ENCODE assay signal across 34 cellular contexts in genomic region chr1:16944038-16944437, GRCh38. TPM values are rescaled to one million over a fixed set of nuclear protein-coding genes. Genes with fewer than 3 reads are reported as not detected.
"Had no signal": no experiment of that assay in that cellular context is flagged by ENCODE, and none has a peak within 500 bp of the region (broad histone marks: within the 10 kb centered on the region; RNA-seq: fewer than 3 reads in every experiment).

No MANE protein-coding gene starts in this region.

- H3K27me3 ChIP-seq: ascending aorta, cardiac muscle cell had no signal

- H3K36me3 ChIP-seq: cardiac muscle cell had no signal

- DNase-seq: activated B cell treated with CpG ODN at 0.5 μM for 24 hours; activated CD4-positive, alpha-beta memory T cell treated with anti-CD3 and anti-CD28 coated beads for 36 hours; activated CD4-positive, alpha-beta T cell treated with anti-CD3 and anti-CD28 coated beads for 4 hours; activated CD4-positive, alpha-beta T cell treated with anti-CD3 and anti-CD28 coated beads, Interleukin-2, amount 10 ng/mL, durations not matched to agents 24 days and 14 days; activated CD4-positive, alpha-beta T cell treated with anti-CD3 and anti-CD28 coated beads, Interleukin-2, amount 50 U/mL, for 1 hour; activated CD4-positive, alpha-beta T cell treated with anti-CD3 and anti-CD28 coated beads, Interleukin-2, amount 50 U/mL, for 4 hours; activated CD4-positive, CD25-positive, alpha-beta regulatory T cell treated with anti-CD3 and anti-CD28 coated beads, Interleukin-2, amount 50 U/mL, for 72 hours; activated CD8-positive, alpha-beta memory T cell treated with anti-CD3 and anti-CD28 coated beads, Interleukin-2, amount 50 U/mL, for 4 hours; activated CD8-positive, alpha-beta T cell treated with anti-CD3 and anti-CD28 coated beads for 36 hours; activated effector memory CD4-positive, alpha-beta T cell treated with Interleukin-2 at 50 U/mL for 16 hours; activated gamma-delta T cell; activated naive CD4-positive, alpha-beta T cell treated with anti-CD3 and anti-CD28 coated beads, Interleukin-2, amount 10 ng/mL, durations not matched to agents 7 days and 5 days; activated naive CD4-positive, alpha-beta T cell treated with Interleukin-2 at 50 U/mL for 16 hours; activated naive CD8-positive, alpha-beta T cell treated with anti-CD3 and anti-CD28 coated beads, Interleukin-2, amount 10 ng/mL, durations not matched to agents 7 days and 5 days; activated naive CD8-positive, alpha-beta T cell treated with anti-CD3 and anti-CD28 coated beads, Interleukin-2, amount 50 U/mL, for 24 hours; activated T-cell treated with anti-CD3 and anti-CD28 coated beads for 4 hours; activated T-cell treated with anti-CD3 and anti-CD28 coated beads, Interleukin-2, amount 50 U/mL, for 1 hour; activated T-cell treated with anti-CD3 and anti-CD28 coated beads, Interleukin-2, amount 50 U/mL, for 4 hours; activated T-cell treated with anti-CD3 and anti-CD28 coated beads, Interleukin-2, amount 50 U/mL, for 72 hours; amygdala; anterior cingulate cortex; caudate nucleus; cerebellar nuclear complex; T-helper 2 cell; T-helper 9 cell had no signal

- H3K4me3 ChIP-seq: ascending aorta, cardiac muscle cell had no signal

- H3K27ac ChIP-seq: cardiac muscle cell, VCaP had no signal

- ATAC-seq: activated CD8-positive, alpha-beta T cell treated with anti-CD3 and anti-CD28 coated beads for 36 hours; activated naive CD8-positive, alpha-beta T cell treated with anti-CD3 and anti-CD28 coated beads, Interleukin-2, amount 50 U/mL, for 24 hours; activated T-cell treated with anti-CD3 and anti-CD28 coated beads, Interleukin-2, amount 50 U/mL, for 4 hours; activated T-cell treated with anti-CD3 and anti-CD28 coated beads, Interleukin-2, amount 50 U/mL, for 72 hours had no signal

- H3K9me3 ChIP-seq: ascending aorta had no signal

- FAIRE-seq: bronchial epithelial cell, TTC549 had no signal

RNA-seq across cellular contexts. Expression of gene MFAP2, which starts 36.4 kb away (rescaled TPM):
- total RNA-seq: activated B cell treated with CpG ODN at 0.5 μM for 24 hours; activated CD4-positive, alpha-beta memory T cell treated with anti-CD3 and anti-CD28 coated beads for 36 hours; activated CD4-positive, alpha-beta T cell treated with anti-CD3 and anti-CD28 coated beads, Interleukin-2, amount 10 ng/mL, durations not matched to agents 24 days and 14 days; activated CD8-positive, alpha-beta memory T cell treated with anti-CD3 and anti-CD28 coated beads for 36 hours; activated CD8-positive, alpha-beta T cell treated with anti-CD3 and anti-CD28 coated beads for 36 hours; activated naive CD8-positive, alpha-beta T cell treated with anti-CD3 and anti-CD28 coated beads, Interleukin-2, amount 10 ng/mL, durations not matched to agents 7 days and 5 days; activated T-helper 1 cell treated with anti-CD3 and anti-CD28 coated beads, Interleukin-12 subunit alpha, Interleukin-12 subunit beta, Interleukin-2, Interleukin-4 antibody, amounts not matched to agents 30 ng/mL and 10 ng/mL and 1 ng/mL, durations not matched to agents 14 hours and 24 hours and 36 hours; activated T-helper 2 cell treated with anti-CD3 and anti-CD28 coated beads, Interferon-gamma antibody, Interleukin-2, Interleukin-4, amounts not matched to agents 10 μg/mL and 5 μg/mL and 100 μg/mL, durations not matched to agents 14 hours and 24 hours and 36 hours had no signal

RNA-seq across cellular contexts. Expression of gene RNU1-2, which starts 48.3 kb away (rescaled TPM):
- polyA plus RNA-seq: adipose tissue, cardiac muscle cell had no signal
